In genomic region chr12:124906606-124907261, GRCh38 we compare ENCODE assay signal across 1 cellular context.
TF ChIP-seq lines count a peak whose summit lies in the region.

No MANE protein-coding gene starts in this region.

TF ChIP-seq in HepG2, 621 proteins besides CTCF, POLR2A, EP300 and RAD21 (continued from another document and continues in another):
- TF ChIP-seq ZBED4 (CRISPR knock-in tag; IDR thresholded peaks at IDR 0.05; ENCODE audit: borderline replicate concordance) (0 out of 2 replicates have a peak, but pooled peaks have one; percentile 52), ELK4 (CRISPR knock-in tag; IDR thresholded peaks at IDR 0.05; ENCODE audit: borderline replicate concordance) (no peak), ZHX1 (CRISPR knock-in tag; IDR thresholded peaks at IDR 0.05; ENCODE audit: low read depth) (no peak), ZNF724P (CRISPR knock-in tag; IDR thresholded peaks at IDR 0.05; ENCODE audit: borderline replicate concordance) (no peak), ZBTB10 (CRISPR knock-in tag; IDR thresholded peaks at IDR 0.05; ENCODE audit: borderline replicate concordance) (no peak), NFIC (IDR thresholded peaks at IDR 0.05; ENCODE audit: low read length) (no peak), SMAD3 (CRISPR knock-in tag; IDR thresholded peaks at IDR 0.05) (peak; percentile 66; the same call in 1 of the 2 replicates), ZNF709 (CRISPR knock-in tag; IDR thresholded peaks at IDR 0.05) (no peak), ZNF644 (CRISPR knock-in tag; IDR thresholded peaks at IDR 0.05; ENCODE audit: low read depth) (no peak), ZFP41 (CRISPR knock-in tag; IDR thresholded peaks at IDR 0.05; ENCODE audit: borderline replicate concordance) (no peak), ZNF564 (CRISPR knock-in tag; IDR thresholded peaks at IDR 0.05) (no peak), ZNF232 (CRISPR knock-in tag; IDR thresholded peaks at IDR 0.05; ENCODE audit: borderline replicate concordance) (no peak), ZBTB38 (CRISPR knock-in tag; IDR thresholded peaks at IDR 0.05) (no peak), NFYB (CRISPR knock-in tag; IDR thresholded peaks at IDR 0.05) (no peak), KDM5B (CRISPR knock-in tag; IDR thresholded peaks at IDR 0.05; ENCODE audit: borderline replicate concordance) (no peak), ATF7-NPFF (CRISPR knock-in tag; IDR thresholded peaks at IDR 0.05; ENCODE audit: low read depth) (no peak), TFAP4 (IDR thresholded peaks at IDR 0.05; ENCODE audit: borderline replicate concordance, low read depth) (no peak), ZNF275 (CRISPR knock-in tag; IDR thresholded peaks at IDR 0.05; ENCODE audit: borderline replicate concordance) (no peak), ZBTB7A (CRISPR knock-in tag; IDR thresholded peaks at IDR 0.05) (no peak), ZNF576 (CRISPR knock-in tag; IDR thresholded peaks at IDR 0.05) (no peak), RORA (CRISPR knock-in tag; IDR thresholded peaks at IDR 0.05) (no peak), NCOA2 (CRISPR knock-in tag; IDR thresholded peaks at IDR 0.05) (0 out of 2 replicates have a peak, but pooled peaks have one; percentile 21), ELF3 (CRISPR knock-in tag; IDR thresholded peaks at IDR 0.05) (peak; percentile 67), TERF1 (CRISPR knock-in tag; IDR thresholded peaks at IDR 0.05) (no peak), ZNF10 (CRISPR knock-in tag; IDR thresholded peaks at IDR 0.05; ENCODE audit: borderline replicate concordance, low read depth) (no peak), PAWR (CRISPR knock-in tag; IDR thresholded peaks at IDR 0.05; ENCODE audit: borderline replicate concordance) (no peak), ZKSCAN1 (IDR thresholded peaks at IDR 0.05; ENCODE audit: low read length) (no peak), MIER2 (CRISPR knock-in tag; IDR thresholded peaks at IDR 0.05) (no peak), NR2F2 (IDR thresholded peaks at IDR 0.05; ENCODE audit: borderline replicate concordance, low read depth) (no peak), ZNF124 (CRISPR knock-in tag; IDR thresholded peaks at IDR 0.05) (peak; percentile 52; the same call in 1 of the 2 replicates), DDIT3 (CRISPR knock-in tag; IDR thresholded peaks at IDR 0.05) (no peak), RNF219 (CRISPR knock-in tag; IDR thresholded peaks at IDR 0.05) (no peak), HNF4A (CRISPR knock-in tag; IDR thresholded peaks at IDR 0.05) (no peak), ZNF660 (CRISPR knock-in tag; IDR thresholded peaks at IDR 0.05; ENCODE audit: borderline replicate concordance, low read depth) (no peak), ZNF607 (CRISPR knock-in tag; IDR thresholded peaks at IDR 0.05; ENCODE audit: borderline replicate concordance) (no peak), ZNF788 (CRISPR knock-in tag; IDR thresholded peaks at IDR 0.05; ENCODE audit: borderline replicate concordance) (no peak), FOXK1 (CRISPR knock-in tag; IDR thresholded peaks at IDR 0.05; ENCODE audit: borderline replicate concordance, low read depth) (peak; percentile 60; the same call in 1 of the 2 replicates), ZBTB4 (CRISPR knock-in tag; IDR thresholded peaks at IDR 0.05; ENCODE audit: borderline replicate concordance) (no peak), ZNF382 (CRISPR knock-in tag; IDR thresholded peaks at IDR 0.05; ENCODE audit: borderline replicate concordance) (no peak), TOE1 (CRISPR knock-in tag; IDR thresholded peaks at IDR 0.05) (no peak), ATRX (CRISPR knock-in tag; IDR thresholded peaks at IDR 0.05; ENCODE audit: borderline replicate concordance) (no peak), CREB1 (IDR thresholded peaks at IDR 0.05) (no peak), CREB1 (CRISPR knock-in tag; IDR thresholded peaks at IDR 0.05) (no peak)
